19 cellular contexts compared by ENCODE assay signal in the genomic region with DNA sequence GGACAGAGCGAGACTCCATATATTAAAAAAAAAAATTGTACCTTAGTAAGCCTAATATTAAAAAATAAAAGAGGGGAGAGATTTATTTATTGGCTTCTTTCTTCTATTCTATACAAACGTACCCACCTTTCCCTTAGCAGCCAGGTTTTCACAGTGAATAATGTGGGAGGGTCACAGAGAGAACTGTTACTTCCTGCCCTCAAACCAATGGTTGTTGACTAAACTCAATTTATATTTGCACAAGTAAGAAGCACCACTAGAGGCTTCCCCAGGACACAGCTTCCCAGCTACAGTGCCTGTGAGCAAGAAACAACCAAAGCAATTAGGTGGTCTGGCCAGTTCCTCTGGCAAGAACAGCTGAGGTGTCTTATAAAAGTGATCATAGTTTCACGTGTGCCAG. TPM values are rescaled to one million over a fixed set of nuclear protein-coding genes. Genes with fewer than 3 reads are reported as not detected.
"Had no signal": no experiment of that assay in that cellular context is flagged by ENCODE, and none has a peak within 500 bp of the region (broad histone marks: within the 10 kb centered on the region; RNA-seq: fewer than 3 reads in every experiment).

No MANE protein-coding gene starts in this region.

- ATAC-seq: foreskin keratinocyte, left cardiac atrium, left ventricle myocardium superior had no signal

- H3K4me1 ChIP-seq: right atrium auricular region, sigmoid colon, thyroid gland had no signal

- H3K4me3 ChIP-seq: lung, right atrium auricular region, sigmoid colon, skin epidermis, thyroid gland had no signal

- H3K36me3 ChIP-seq: right atrium auricular region, sigmoid colon, thyroid gland had no signal

- H3K9me3 Mint-ChIP-seq: endodermal cell, type B pancreatic cell had no signal

- DNase-seq: endodermal cell; erythroblast; foreskin keratinocyte; kidney; left cardiac atrium; left ventricle myocardium superior; mesenchymal stem cell; naive B cell; sigmoid colon; stimulated activated naive CD4-positive, alpha-beta T cell treated with Interleukin-2 at 50 U/mL for 16 hours; thyroid gland had no signal

- H3K27ac Mint-ChIP-seq: endodermal cell, naive B cell, type B pancreatic cell had no signal

- H3K36me3 Mint-ChIP-seq: naive B cell, type B pancreatic cell had no signal

- H3K27me3 ChIP-seq: right atrium auricular region, sigmoid colon, thyroid gland had no signal

- H3K4me3 Mint-ChIP-seq: endodermal cell, naive B cell, neural crest cell, type B pancreatic cell had no signal

- H3K9me3 ChIP-seq: right atrium auricular region, sigmoid colon, thyroid gland had no signal

- H3K4me1 Mint-ChIP-seq: endodermal cell, naive B cell, neural crest cell had no signal

- FAIRE-seq: endothelial cell of umbilical vein, kidney, urothelium cell line had no signal

- H3K27ac ChIP-seq: foreskin keratinocyte, right atrium auricular region, sigmoid colon, skin epidermis, thyroid gland had no signal

RNA-seq across cellular contexts. Expression of a gene that starts 28.9 kb away (rescaled TPM):
- total RNA-seq: endothelial cell of umbilical vein, foreskin keratinocyte, left ventricle myocardium superior, neural crest cell, osteocyte had no signal
- polyA plus RNA-seq: endothelial cell of umbilical vein, foreskin keratinocyte had no signal
